In genomic region chr11:1877211-1878133, GRCh38 we compare ENCODE assay signal across 7 cellular contexts. TPM values are rescaled to one million over a fixed set of nuclear protein-coding genes. Genes with fewer than 3 reads are reported as not detected.
DNase-seq lines count a peak whose midpoint lies in the region; ATAC-seq and TF ChIP-seq lines count a peak whose summit lies in the region.
"Had no signal": no experiment of that assay in that cellular context is flagged by ENCODE, and none has a peak within 500 bp of the region (broad histone marks: within the 10 kb centered on the region; RNA-seq: fewer than 3 reads in every experiment).

No MANE protein-coding gene starts in this region.

- TF ChIP-seq CTCF in glutamatergic neuron (IDR thresholded peaks at IDR 0.05; ENCODE audit: partially characterized antibody, unreplicated experiment): no peak
- no peak for TF ChIP-seq CTCF in tibial nerve (IDR thresholded peaks at IDR 0.05)

- no peaks in the 10 kb centered on the region for H3K36me3 ChIP-seq in tibial nerve

- 43 to 56% methylated on average over 14 to 32 of the region's 33 CpGs for WGBS in tibial nerve, 2 donors

- H3K4me1 ChIP-seq in tibial nerve: peaks cover 0 to 80% (median 38%) of the 10 kb centered on the region in 4 donors

- no peak overlapping the region for H3K4me3 Mint-ChIP-seq in activated CD4-positive, alpha-beta T cell treated with anti-CD3 and anti-CD28 coated beads, Interleukin-2, amount 10 ng/mL, durations not matched to agents 24 days and 14 days
- no peak overlapping the region for H3K4me3 Mint-ChIP-seq in glutamatergic neuron (ENCODE audit: unreplicated experiment)

- no peaks in the 10 kb centered on the region for H3K9me3 ChIP-seq in tibial nerve

- intact Hi-C loops in activated CD4-positive, alpha-beta T cell treated with anti-CD3 and anti-CD28 coated beads, Interleukin-2, amount 10 ng/mL, durations not matched to agents 24 days and 14 days (cut with micrococcal nuclease): no loop called here

- H3K36me3 Mint-ChIP-seq in activated CD4-positive, alpha-beta T cell treated with anti-CD3 and anti-CD28 coated beads, Interleukin-2, amount 10 ng/mL, durations not matched to agents 24 days and 14 days (ENCODE audit: low read depth): peaks cover 2% of the 10 kb centered on the region
- H3K36me3 Mint-ChIP-seq in glutamatergic neuron (ENCODE audit: unreplicated experiment): no peaks in the 10 kb centered on the region

- H3K4me1 Mint-ChIP-seq in activated CD4-positive, alpha-beta T cell treated with anti-CD3 and anti-CD28 coated beads, Interleukin-2, amount 10 ng/mL, durations not matched to agents 24 days and 14 days: peaks cover 7% of the 10 kb centered on the region
- peaks cover 1% of the 10 kb centered on the region for H3K4me1 Mint-ChIP-seq in glutamatergic neuron (ENCODE audit: low read depth, unreplicated experiment)

- no peak for TF ChIP-seq EP300 in tibial nerve (IDR thresholded peaks at IDR 0.05)

- peak overlapping the region in 3 of 4 donors; percentile 56 to 88 (median 60) for H3K27ac ChIP-seq in tibial nerve

- H3K27ac Mint-ChIP-seq in activated CD4-positive, alpha-beta T cell treated with anti-CD3 and anti-CD28 coated beads, Interleukin-2, amount 10 ng/mL, durations not matched to agents 24 days and 14 days: peak overlapping the region; percentile 40
- no peak overlapping the region for H3K27ac Mint-ChIP-seq in glutamatergic neuron (ENCODE audit: unreplicated experiment)

- H3K9me3 Mint-ChIP-seq in activated CD4-positive, alpha-beta T cell treated with anti-CD3 and anti-CD28 coated beads, Interleukin-2, amount 10 ng/mL, durations not matched to agents 24 days and 14 days: no peaks in the 10 kb centered on the region
- peaks cover 2% of the 10 kb centered on the region for H3K9me3 Mint-ChIP-seq in glutamatergic neuron (ENCODE audit: unreplicated experiment)

- peaks cover 0 to 4% of the 10 kb centered on the region in 2 donors for H3K27me3 ChIP-seq in tibial nerve

- DNase-seq in activated CD4-positive, alpha-beta T cell treated with anti-CD3 and anti-CD28 coated beads, Interleukin-2, amount 10 ng/mL, durations not matched to agents 24 days and 14 days: no peak
- DNase-seq in activated CD4-positive, alpha-beta T cell treated with anti-CD3 and anti-CD28 coated beads for 4 hours: no peak
- DNase-seq in glutamatergic neuron (peak; percentile 9), tibial nerve (ENCODE audit: low spot score in 2 of 2) (peak in 1 of 2 donors; percentile 19)

- H3K4me3 ChIP-seq in tibial nerve: no peak overlapping the region

- ATAC-seq in GM19351 (IDR thresholded peaks at IDR 0.05; ENCODE audit: unreplicated experiment) (no peak), HG02678 (IDR thresholded peaks at IDR 0.05; ENCODE audit: unreplicated experiment) (no peak)

- no peaks in the 10 kb centered on the region for H3K27me3 Mint-ChIP-seq in activated CD4-positive, alpha-beta T cell treated with anti-CD3 and anti-CD28 coated beads, Interleukin-2, amount 10 ng/mL, durations not matched to agents 24 days and 14 days
- H3K27me3 Mint-ChIP-seq in glutamatergic neuron (ENCODE audit: unreplicated experiment): peaks cover 5% of the 10 kb centered on the region

- TF ChIP-seq POLR2A in tibial nerve (IDR thresholded peaks at IDR 0.05): no peak

RNA-seq across cellular contexts. Expression of gene PRR33, which starts 14.2 kb away (rescaled TPM):
- total RNA-seq in activated CD4-positive, alpha-beta T cell treated with anti-CD3 and anti-CD28 coated beads, Interleukin-2, amount 10 ng/mL, durations not matched to agents 24 days and 14 days: not detected in 2 replicates
- total RNA-seq in glutamatergic neuron (ENCODE audit: unreplicated experiment) (not detected), tibial nerve (not detected)
- total RNA-seq: epithelial cell of proximal tubule had no signal

RNA-seq across cellular contexts. Expression of gene LSP1, which starts 24.6 kb away (rescaled TPM):
- 303 and 322 TPM in 2 replicates for total RNA-seq in activated CD4-positive, alpha-beta T cell treated with anti-CD3 and anti-CD28 coated beads, Interleukin-2, amount 10 ng/mL, durations not matched to agents 24 days and 14 days
- total RNA-seq in glutamatergic neuron (ENCODE audit: unreplicated experiment) (2.5 TPM), tibial nerve (10 to 100 TPM; 36.9 to 69.0 (median 50.2) TPM)
- total RNA-seq: epithelial cell of proximal tubule had no signal

RNA-seq across cellular contexts. Expression of gene TNNI2, which starts 38.7 kb away (rescaled TPM):
- total RNA-seq in activated CD4-positive, alpha-beta T cell treated with anti-CD3 and anti-CD28 coated beads, Interleukin-2, amount 10 ng/mL, durations not matched to agents 24 days and 14 days: not detected in 2 replicates
- total RNA-seq in glutamatergic neuron (ENCODE audit: unreplicated experiment) (not detected), tibial nerve (not detected)
- total RNA-seq: epithelial cell of proximal tubule had no signal

RNA-seq across cellular contexts. Expression of gene TNNT3, which starts 42.0 kb away (rescaled TPM):
- 1.1 and 1.2 TPM in 2 replicates for total RNA-seq in activated CD4-positive, alpha-beta T cell treated with anti-CD3 and anti-CD28 coated beads, Interleukin-2, amount 10 ng/mL, durations not matched to agents 24 days and 14 days
- total RNA-seq in glutamatergic neuron (ENCODE audit: unreplicated experiment) (not detected), tibial nerve (1 to 10 TPM; 4.4 to 8.6 (median 6.1) TPM)
- total RNA-seq: epithelial cell of proximal tubule had no signal

RNA-seq across cellular contexts. Expression of gene SYT8, which starts 42.7 kb away (rescaled TPM):
- total RNA-seq in activated CD4-positive, alpha-beta T cell treated with anti-CD3 and anti-CD28 coated beads, Interleukin-2, amount 10 ng/mL, durations not matched to agents 24 days and 14 days: not detected in 2 replicates
- total RNA-seq in glutamatergic neuron (ENCODE audit: unreplicated experiment): not detected
- 1 to 10 TPM in 2 of 4 donors, under 1 TPM in 1, not detected in 1; 0.39 to 4.2 (median 1.0) TPM for total RNA-seq in tibial nerve

Comparison
In these comparisons a context has a peak if more than half of its experiments do, and no peak if none do; other contexts are left out.
1. RNA of gene LSP1, which starts 24.6 kb away (total RNA-seq): 303 to 322 TPM in activated CD4-positive, alpha-beta T cell treated with anti-CD3 and anti-CD28 coated beads, Interleukin-2, amount 10 ng/mL, durations not matched to agents 24 days and 14 days and 36.9 to 69.0 TPM in tibial nerve; 2.5 TPM in glutamatergic neuron (single experiment); every median in the first group is over 10 times any median in the second.